Comparison of ENCODE assay signal across 13 cellular contexts in the genomic region with DNA sequence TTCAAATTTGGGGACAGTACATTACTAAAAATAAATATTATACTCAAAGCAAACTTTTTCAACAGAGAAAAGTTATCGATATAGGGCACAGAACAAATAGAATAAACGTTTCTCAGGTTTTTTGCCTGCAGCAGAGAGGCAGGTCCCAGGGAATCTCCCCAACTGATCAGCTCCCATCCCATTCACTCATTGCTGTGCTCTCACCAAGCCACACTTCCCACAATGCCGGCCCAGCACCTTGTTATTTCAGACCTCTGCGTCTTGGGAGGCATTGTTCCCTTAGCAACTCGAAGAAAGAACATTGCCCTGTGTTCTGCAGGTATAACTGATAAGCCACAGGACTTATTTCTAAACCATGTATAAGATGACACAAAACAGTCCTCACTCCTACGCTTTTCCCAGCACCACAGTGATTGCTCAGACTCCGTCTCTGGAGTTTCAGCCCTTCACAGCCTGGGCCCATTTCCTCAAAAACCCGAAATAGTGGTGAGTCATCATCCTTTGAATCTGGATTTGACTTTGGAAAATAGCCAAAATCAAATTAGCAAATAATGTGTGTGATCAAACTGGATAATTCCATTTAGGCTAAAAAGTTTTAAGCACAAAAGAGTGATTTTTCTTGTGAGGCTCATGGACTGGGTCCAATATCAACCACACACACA.
DNase-seq lines count a peak whose midpoint lies in the region; ATAC-seq and TF ChIP-seq lines count a peak whose summit lies in the region.
"Had no signal": no experiment of that assay in that cellular context is flagged by ENCODE, and none has a peak within 500 bp of the region (broad histone marks: within the 10 kb centered on the region; RNA-seq: fewer than 3 reads in every experiment).

No MANE protein-coding gene starts in this region.

- H3K9me3 ChIP-seq in A673 (ENCODE audit: low read depth, low read length, poor library complexity, severe bottlenecking), result no peaks in the 10 kb centered on the region
- H3K9me3 ChIP-seq in lung (ENCODE audit: control insufficient read depth in 2 of 2, insufficient read depth in 1 of 2, low read length in 1 of 2), result peaks cover 0 to 2% of the 10 kb centered on the region in 2 donors
- H3K9me3 ChIP-seq in thyroid gland, result no peaks in the 10 kb centered on the region
- H3K9me3 ChIP-seq: BLaER1, colonic mucosa had no signal

- H3K4me1 ChIP-seq in A673 (ENCODE audit: insufficient read depth, low read length, poor library complexity, severe bottlenecking), result peaks cover 20% of the 10 kb centered on the region
- no peaks in the 10 kb centered on the region for H3K4me1 ChIP-seq in lung (ENCODE audit: control insufficient read depth in 2 of 2, insufficient read depth in 2 of 2, low read length in 2 of 2)
- H3K4me1 ChIP-seq in thyroid gland, result peaks cover 0 to 4% of the 10 kb centered on the region in 2 donors
- H3K4me1 ChIP-seq: colonic mucosa had no signal

- no peak overlapping the region for H3K4me3 ChIP-seq in A673 (ENCODE audit: low read depth, low read length, poor library complexity, severe bottlenecking)
- H3K4me3 ChIP-seq in lung, result no peak overlapping the region
- H3K4me3 ChIP-seq in thyroid gland (replicated peaks in 1 of 3), result no peak overlapping the region
- H3K4me3 ChIP-seq: BLaER1, colonic mucosa had no signal

- H3K36me3 Mint-ChIP-seq in nephron progenitor cell (ENCODE audit: low read depth), result no peaks in the 10 kb centered on the region
- H3K36me3 Mint-ChIP-seq in activated naive CD4-positive, alpha-beta T cell treated with anti-CD3 and anti-CD28 coated beads, Interleukin-2, amount 10 ng/mL, durations not matched to agents 7 days and 5 days, result no peaks in the 10 kb centered on the region

- H3K9me3 Mint-ChIP-seq in nephron progenitor cell, result no peaks in the 10 kb centered on the region
- peaks cover 6% of the 10 kb centered on the region for H3K9me3 Mint-ChIP-seq in activated naive CD4-positive, alpha-beta T cell treated with anti-CD3 and anti-CD28 coated beads, Interleukin-2, amount 10 ng/mL, durations not matched to agents 7 days and 5 days
- H3K9me3 Mint-ChIP-seq: activated T-cell treated with anti-CD3 and anti-CD28 coated beads, Interleukin-2, amount 50 U/mL, for 72 hours had no signal

- TF ChIP-seq POLR2A in thyroid gland (IDR thresholded peaks at IDR 0.05), result no peak

- no peak for TF ChIP-seq CTCF in A673 (conservative IDR thresholded peaks at IDR 0.05; ENCODE audit: low read depth, low read length)
- TF ChIP-seq CTCF in lung (IDR thresholded peaks at IDR 0.05; ENCODE audit: control extremely low read depth, extremely low read depth), result no peak
- TF ChIP-seq CTCF in thyroid gland (IDR thresholded peaks at IDR 0.05), result no peak
- no peak for TF ChIP-seq CTCF in nephron progenitor cell (IDR thresholded peaks at IDR 0.05)

- H3K27me3 ChIP-seq in A673 (replicated peaks; ENCODE audit: insufficient read depth, low read depth, low read length, poor library complexity) (peaks cover 7% of the 10 kb centered on the region), lung (ENCODE audit: control insufficient read depth, insufficient read depth) (no peaks in the 10 kb centered on the region), thyroid gland (no peaks in the 10 kb centered on the region)
- H3K27me3 ChIP-seq: BLaER1, colonic mucosa had no signal

- H3K4me3 Mint-ChIP-seq in nephron progenitor cell, result no peak overlapping the region
- H3K4me3 Mint-ChIP-seq in activated naive CD4-positive, alpha-beta T cell treated with anti-CD3 and anti-CD28 coated beads, Interleukin-2, amount 10 ng/mL, durations not matched to agents 7 days and 5 days, result no peak overlapping the region
- H3K4me3 Mint-ChIP-seq: activated T-cell treated with anti-CD3 and anti-CD28 coated beads, Interleukin-2, amount 50 U/mL, for 72 hours had no signal

- intact Hi-C loops in A673 (cut with micrococcal nuclease; ENCODE audit: unreplicated experiment) (no loop called here), thyroid gland (cut with DNase I) (no loop called here)

- H3K27me3 Mint-ChIP-seq in nephron progenitor cell (ENCODE audit: low read depth, poor library complexity), result peaks cover 2% of the 10 kb centered on the region
- no peaks in the 10 kb centered on the region for H3K27me3 Mint-ChIP-seq in activated naive CD4-positive, alpha-beta T cell treated with anti-CD3 and anti-CD28 coated beads, Interleukin-2, amount 10 ng/mL, durations not matched to agents 7 days and 5 days

- POLR2A ChIA-PET in A673 (lab: Charles Lee; ENCODE audit: low non-redundant PET), result no interaction called here

- BruUV-seq in A673 (replicated peaks; lab: Mats Ljungman, UMichigan), result no TSS peak

- H3K36me3 ChIP-seq in A673 (ENCODE audit: insufficient read depth, low read length, poor library complexity, severe bottlenecking) (no peaks in the 10 kb centered on the region), lung (ENCODE audit: control insufficient read depth in 2 of 2, insufficient read depth in 2 of 2, low read length in 2 of 2) (no peaks in the 10 kb centered on the region), thyroid gland (no peaks in the 10 kb centered on the region)
- H3K36me3 ChIP-seq: BLaER1, colonic mucosa had no signal

- H3K27ac ChIP-seq in A673 (ENCODE audit: low read depth, low read length, poor library complexity, severe bottlenecking) (peak overlapping the region; percentile 9), lung (ENCODE audit: low read depth in 1 of 2, low read length in 1 of 2) (no peak overlapping the region), thyroid gland (no peak overlapping the region)
- H3K27ac ChIP-seq: BLaER1, colonic mucosa had no signal

- CTCF ChIA-PET in A673 (lab: Charles Lee), result interaction anchor here (0.6 kb wide), 1 partner anchor 77 kb away, joined by 3 read pairs; no protein-coding TSS in a partner anchor
- CTCF ChIA-PET in activated naive CD4-positive, alpha-beta T cell treated with anti-CD3 and anti-CD28 coated beads, Interleukin-2, amount 10 ng/mL, durations not matched to agents 7 days and 5 days (lab: Charles Lee), result no interaction called here

- ATAC-seq in lung (ENCODE audit: insufficient read depth, low FRiP score), result peak; percentile 29
- ATAC-seq: activated T-cell treated with anti-CD3 and anti-CD28 coated beads, Interleukin-2, amount 50 U/mL, for 72 hours had no signal

- H3K4me1 Mint-ChIP-seq in nephron progenitor cell, result no peaks in the 10 kb centered on the region
- no peaks in the 10 kb centered on the region for H3K4me1 Mint-ChIP-seq in activated naive CD4-positive, alpha-beta T cell treated with anti-CD3 and anti-CD28 coated beads, Interleukin-2, amount 10 ng/mL, durations not matched to agents 7 days and 5 days

- 78 to 80% methylated on average over 8 of the region's 8 CpGs for WGBS in lung, 2 donors
- 65 to 75% methylated on average over 8 of the region's 8 CpGs for WGBS in thyroid gland, 2 donors

- H3K27ac Mint-ChIP-seq in nephron progenitor cell, result no peak overlapping the region
- no peak overlapping the region for H3K27ac Mint-ChIP-seq in activated naive CD4-positive, alpha-beta T cell treated with anti-CD3 and anti-CD28 coated beads, Interleukin-2, amount 10 ng/mL, durations not matched to agents 7 days and 5 days
- H3K27ac Mint-ChIP-seq: activated T-cell treated with anti-CD3 and anti-CD28 coated beads, Interleukin-2, amount 50 U/mL, for 72 hours had no signal

- peak; percentile 93 for DNase-seq in A673 (ENCODE audit: low spot score)
- peak; percentile 68 for DNase-seq in NCI-H226
- DNase-seq in dermis blood vessel endothelial cell, result peak; percentile 39
- no peak for DNase-seq in lung (ENCODE audit: low spot score)
- no peak for DNase-seq in effector CD4-positive, alpha-beta T cell
- DNase-seq in thyroid gland, result no peak
- DNase-seq in nephron progenitor cell, result no peak
- no peak for DNase-seq in activated naive CD4-positive, alpha-beta T cell treated with anti-CD3 and anti-CD28 coated beads, Interleukin-2, amount 10 ng/mL, durations not matched to agents 7 days and 5 days
- DNase-seq: activated T-cell treated with anti-CD3 and anti-CD28 coated beads, Interleukin-2, amount 50 U/mL, for 72 hours; colonic mucosa; NCI-H1694; trophoblast cell had no signal

Comparison
In these comparisons a context has a peak if more than half of its experiments do, and no peak if none do; other contexts are left out.
1. DNase-seq: peak in A673 (single experiment), NCI-H226 (single experiment) and dermis blood vessel endothelial cell (single experiment); none in lung (single experiment), effector CD4-positive, alpha-beta T cell (single experiment), thyroid gland (0 of 2), nephron progenitor cell (single experiment) and activated naive CD4-positive, alpha-beta T cell treated with anti-CD3 and anti-CD28 coated beads, Interleukin-2, amount 10 ng/mL, durations not matched to agents 7 days and 5 days (single experiment).